Comparison of ENCODE assay signal across 1 cellular context in the genomic region with DNA sequence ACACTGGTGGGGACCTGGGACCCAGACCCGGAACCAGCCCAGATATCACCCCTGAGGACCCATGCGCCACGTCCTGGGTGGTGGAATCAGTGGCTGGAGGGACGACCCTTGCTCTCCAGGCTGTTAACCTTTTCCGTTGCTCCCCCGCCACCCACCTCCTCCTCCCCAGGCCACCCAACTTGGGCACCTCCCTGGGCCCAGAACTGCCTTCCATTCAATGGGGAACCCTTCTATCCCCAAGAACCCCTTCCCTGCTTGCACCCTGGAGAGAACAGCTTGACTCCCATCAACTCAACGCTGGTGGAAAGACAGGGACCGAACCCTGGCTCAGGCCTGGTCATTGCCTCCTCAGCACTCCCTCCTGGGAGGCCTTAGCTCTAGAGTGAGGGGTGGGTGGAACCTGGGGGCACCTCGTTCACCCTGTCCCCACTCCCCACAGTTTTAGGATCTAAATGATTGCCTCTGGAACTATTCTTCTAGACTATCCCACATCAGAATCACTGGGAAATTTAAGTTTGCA.
TF ChIP-seq lines count a peak whose summit lies in the region.

No MANE protein-coding gene starts in this region.

TF ChIP-seq in GM12878, 131 proteins besides CTCF, POLR2A, EP300 and RAD21:
- TF ChIP-seq NBN (IDR thresholded peaks at IDR 0.05) = 0 out of 2 replicates have a peak, but pooled peaks have one; percentile 8
- peak; percentile 43; the same call in 1 of the 2 replicates for TF ChIP-seq HDGF (IDR thresholded peaks at IDR 0.05)
- no peak for TF ChIP-seq SPI1 (IDR thresholded peaks at IDR 0.05; ENCODE audit: borderline replicate concordance, insufficient read depth, low read depth, low read length)
